ENCODE assay signal across 23 cellular contexts in genomic region chr6:49666480-49666879, GRCh38. TPM values are rescaled to one million over a fixed set of nuclear protein-coding genes. Genes with fewer than 3 reads are reported as not detected.
DNase-seq lines count a peak whose midpoint lies in the region; FAIRE-seq and TF ChIP-seq lines count a peak whose summit lies in the region.
"Had no signal": no experiment of that assay in that cellular context is flagged by ENCODE, and none has a peak within 500 bp of the region (broad histone marks: within the 10 kb centered on the region; RNA-seq: fewer than 3 reads in every experiment).

No MANE protein-coding gene starts in this region.

- H3K23ac ChIP-seq in H1 (ENCODE audit: insufficient read length) (no peak overlapping the region), mesenchymal stem cell (ENCODE audit: low read length in 2 of 2) (no peak overlapping the region)

- no peaks in the 10 kb centered on the region for H3K27me3 Mint-ChIP-seq in neural progenitor cell (ENCODE audit: insufficient read depth, low read depth)
- H3K27me3 Mint-ChIP-seq: CD4-positive, alpha-beta memory T cell had no signal

- H2BK20ac ChIP-seq in H1 (ENCODE audit: low read length): no peak overlapping the region

- no peaks in the 10 kb centered on the region for H3K79me2 ChIP-seq in H1 (ENCODE audit: control insufficient read depth in 1 of 2, insufficient read depth in 2 of 2, low read length in 2 of 2)
- no peaks in the 10 kb centered on the region for H3K79me2 ChIP-seq in neural progenitor cell (ENCODE audit: low read depth)

- H3K18ac ChIP-seq in H1 (ENCODE audit: extremely low read depth, low read length): no peak overlapping the region
- no peak overlapping the region for H3K18ac ChIP-seq in mesenchymal stem cell (ENCODE audit: low read depth in 1 of 2, low read length in 2 of 2)

- H3K4me3 ChIP-seq in H1 (ENCODE audit: extremely low read depth in 1 of 4, insufficient read depth in 2 of 4, low read depth in 3 of 4, low read length in 4 of 4): no peak overlapping the region
- no peak overlapping the region for H3K4me3 ChIP-seq in neural progenitor cell
- H3K4me3 ChIP-seq in mesenchymal stem cell (ENCODE audit: insufficient read depth in 1 of 2, low read depth in 1 of 2, low read length in 2 of 2): no peak overlapping the region
- H3K4me3 ChIP-seq: GM23248, HAP-1 had no signal

- H2BK12ac ChIP-seq in H1 (ENCODE audit: low read depth, low read length) (0 out of 2 replicates have a peak overlapping the region, but pooled peaks have one; percentile 39), mesenchymal stem cell (ENCODE audit: low read length in 2 of 2) (no peak overlapping the region)

- H3F3A ChIP-seq in neural progenitor cell (ENCODE audit: low read depth): no peaks in the 10 kb centered on the region

- H3K4me1 ChIP-seq in H1 (replicated peaks in 1 of 4; ENCODE audit: control insufficient read depth in 3 of 4, insufficient read depth in 4 of 4, low read length in 3 of 4) (peaks cover 0 to 9% (median 3%) of the 10 kb centered on the region in 4 experiments; a peak in 2 of 7 replicates), neural progenitor cell (no peaks in the 10 kb centered on the region), mesenchymal stem cell (ENCODE audit: control insufficient read depth, insufficient read depth, low read depth, low read length) (no peaks in the 10 kb centered on the region)
- H3K4me1 ChIP-seq: HAP-1 had no signal

- H3K27me3 ChIP-seq in H1 (replicated peaks in 1 of 4; ENCODE audit: control insufficient read depth in 3 of 4, extremely low read depth in 1 of 4, insufficient read depth in 3 of 4, low read length in 3 of 4) (no peaks in the 10 kb centered on the region), neural progenitor cell (no peaks in the 10 kb centered on the region), mesenchymal stem cell (ENCODE audit: control insufficient read depth in 1 of 2, insufficient read depth in 1 of 2, low read length in 2 of 2) (no peaks in the 10 kb centered on the region)

- no peak overlapping the region for H3K9ac ChIP-seq in H1 (replicated peaks in 1 of 4; ENCODE audit: extremely low read depth in 1 of 4, low read depth in 3 of 4, low read length in 3 of 4)
- H3K9ac ChIP-seq in neural progenitor cell: no peak overlapping the region
- H3K9ac ChIP-seq in mesenchymal stem cell (ENCODE audit: low read length): no peak overlapping the region
- H3K9ac ChIP-seq: GM23248 had no signal

- H3K4ac ChIP-seq in H1 (replicated peaks; ENCODE audit: insufficient read length, low read depth, low read length): no peak overlapping the region
- no peak overlapping the region for H3K4ac ChIP-seq in mesenchymal stem cell (ENCODE audit: low read depth in 1 of 2, low read length in 2 of 2)

- no peak for TF ChIP-seq POLR2A in H1 (IDR thresholded peaks at IDR 0.05; ENCODE audit: control extremely low read depth in 1 of 2, low read depth in 2 of 2, low read length in 2 of 2)

- H2AFZ ChIP-seq in H1 (ENCODE audit: low read length) (no peak overlapping the region), neural progenitor cell (replicated peaks) (peak overlapping the region; percentile 56), mesenchymal stem cell (ENCODE audit: low read depth, low read length) (no peak overlapping the region)
- H2AFZ ChIP-seq: GM23248 had no signal

- H3K4me3 Mint-ChIP-seq in neural progenitor cell: no peak overlapping the region
- H3K4me3 Mint-ChIP-seq: CD4-positive, alpha-beta memory T cell; HFFc6 had no signal

- DNase-seq in H1 (ENCODE audit: low read depth in 1 of 2, low spot score in 2 of 2) (no peak), neural progenitor cell (ENCODE audit: low spot score) (no peak), ureter (ENCODE audit: low spot score) (no peak), cerebellum (ENCODE audit: low spot score) (no peak), mesenchymal stem cell (no peak)
- DNase-seq: C1 segment of cervical spinal cord; Calu3; CD4-positive, alpha-beta memory T cell; COR-L47; DMS53; DMS79 treated with DMSO at 0.1 percent for 48 hours; GF-D8; GM23248; HFFc6 had no signal

- H3K79me1 ChIP-seq in H1 (ENCODE audit: low read depth, low read length): no peaks in the 10 kb centered on the region
- H3K79me1 ChIP-seq in mesenchymal stem cell (replicated peaks; ENCODE audit: low read length, poor library complexity, severe bottlenecking): no peaks in the 10 kb centered on the region

- H3K14ac ChIP-seq in H1 (ENCODE audit: insufficient read length): no peak overlapping the region
- no peak overlapping the region for H3K14ac ChIP-seq in mesenchymal stem cell (ENCODE audit: low read length in 2 of 2)

- H4K91ac ChIP-seq in H1 (replicated peaks; ENCODE audit: insufficient read length, low read length): no peak overlapping the region
- no peak overlapping the region for H4K91ac ChIP-seq in mesenchymal stem cell (ENCODE audit: low read length)

- CTCF ChIA-PET in H1 (lab: Charles Lee; ENCODE audit: partially characterized antibody): no interaction called here

- TF ChIP-seq EP300 in H1 (IDR thresholded peaks at IDR 0.05; ENCODE audit: borderline replicate concordance in 1 of 2, low read depth in 2 of 2, low read length in 2 of 2): no peak

- no peak overlapping the region for H2BK120ac ChIP-seq in H1 (replicated peaks; ENCODE audit: low read depth, low read length)
- H2BK120ac ChIP-seq in mesenchymal stem cell (ENCODE audit: low read depth, low read length): no peak overlapping the region

- no peaks in the 10 kb centered on the region for H3K36me3 Mint-ChIP-seq in neural progenitor cell
- H3K36me3 Mint-ChIP-seq: CD4-positive, alpha-beta memory T cell had no signal

- H3K4me2 ChIP-seq in H1 (ENCODE audit: insufficient read depth in 1 of 2, low read depth in 2 of 2, low read length in 2 of 2) (no peak overlapping the region), neural progenitor cell (no peak overlapping the region), mesenchymal stem cell (ENCODE audit: low read length, poor library complexity, severe bottlenecking) (no peak overlapping the region)

- no peaks in the 10 kb centered on the region for H4K20me1 ChIP-seq in H1 (replicated peaks in 1 of 2; ENCODE audit: control insufficient read depth in 1 of 2, insufficient read depth in 2 of 2, low read length in 2 of 2)
- no peaks in the 10 kb centered on the region for H4K20me1 ChIP-seq in neural progenitor cell (ENCODE audit: low read depth)

- H2BK5ac ChIP-seq in H1 (ENCODE audit: low read depth, low read length) (no peak overlapping the region), mesenchymal stem cell (ENCODE audit: low read depth, low read length, poor library complexity, severe bottlenecking) (no peak overlapping the region)

- H3K27ac ChIP-seq in VCaP: peak overlapping the region; percentile 89
- H3K27ac ChIP-seq in H1 (ENCODE audit: low read depth, low read length): no peak overlapping the region
- no peak overlapping the region for H3K27ac ChIP-seq in neural progenitor cell
- H3K27ac ChIP-seq in mesenchymal stem cell (ENCODE audit: low read length, poor library complexity, severe bottlenecking): no peak overlapping the region
- H3K27ac ChIP-seq: GM23248 had no signal

- no peaks in the 10 kb centered on the region for H3K9me3 ChIP-seq in H1 (ENCODE audit: insufficient read depth in 2 of 2, low read depth in 1 of 2, low read length in 1 of 2)
- H3K9me3 ChIP-seq in neural progenitor cell (ENCODE audit: low read depth): no peaks in the 10 kb centered on the region
- H3K9me3 ChIP-seq in mesenchymal stem cell (ENCODE audit: control insufficient read depth, low read length): no peaks in the 10 kb centered on the region
- H3K9me3 ChIP-seq: HAP-1 had no signal

- TF ChIP-seq CTCF in VCaP (conservative IDR thresholded peaks at IDR 0.05) (no peak), H1 (IDR thresholded peaks at IDR 0.05; ENCODE audit: control extremely low read depth in 1 of 3, insufficient read depth in 1 of 3, low read depth in 1 of 3, low read length in 3 of 3) (no peak), neural progenitor cell (IDR thresholded peaks at IDR 0.05) (no peak)

- peaks cover 3% of the 10 kb centered on the region; the same call in 1 of the 2 replicates for H3K23me2 ChIP-seq in H1 (ENCODE audit: low read depth, low read length)

- H4K8ac ChIP-seq in H1 (ENCODE audit: extremely low read depth, insufficient read depth, low read length): no peak overlapping the region
- no peak overlapping the region for H4K8ac ChIP-seq in mesenchymal stem cell (ENCODE audit: low read length)

- no peak overlapping the region for H3K56ac ChIP-seq in H1 (replicated peaks; ENCODE audit: insufficient read length, low read depth, low read length)

- TF ChIP-seq RAD21 in H1 (IDR thresholded peaks at IDR 0.05 in 1 of 2, conservative IDR thresholded peaks at IDR 0.05 in 1 of 2; ENCODE audit: low read depth in 2 of 2, low read length in 2 of 2): no peak

- WGBS in H1 (ENCODE audit: extremely low coverage in 1 of 2, insufficient coverage in 1 of 2, insufficient read length in 1 of 2, insufficient replicate concordance in 2 of 2, low coverage in 1 of 2, low lambda C conversion rate in 2 of 2, missing lambda C conversion rate in 1 of 2), 2 experiments: 85% methylated on average over 1 of the region's 1 CpG; no CpG with 5 or more reads in 1 of the 2 experiments
- WGBS in mesenchymal stem cell: no CpG with 5 or more reads among the region's 1 CpG

- FAIRE-seq in H1 (lab: Jason Lieb, UNC): no peak
- FAIRE-seq: GM12891, H54 had no signal

- POLR2A ChIA-PET in H1 (lab: Charles Lee; ENCODE audit: partially characterized antibody): no interaction called here

- H3K27ac Mint-ChIP-seq in neural progenitor cell: no peak overlapping the region
- H3K27ac Mint-ChIP-seq: CD4-positive, alpha-beta memory T cell; HFFc6 had no signal

- H2BK15ac ChIP-seq in H1 (ENCODE audit: low read length) (no peak overlapping the region), mesenchymal stem cell (ENCODE audit: low read depth, poor library complexity, severe bottlenecking) (no peak overlapping the region)

- peak overlapping the region; percentile 23 for H4K5ac ChIP-seq in H1 (ENCODE audit: insufficient read length, low read depth, low read length)

- H3K9me3 Mint-ChIP-seq in neural progenitor cell: peaks cover under 1% of the 10 kb centered on the region

- no peaks in the 10 kb centered on the region for H3K36me3 ChIP-seq in H1 (ENCODE audit: control insufficient read depth in 2 of 4, insufficient read depth in 4 of 4, low read length in 3 of 4)
- no peaks in the 10 kb centered on the region for H3K36me3 ChIP-seq in neural progenitor cell
- no peaks in the 10 kb centered on the region for H3K36me3 ChIP-seq in mesenchymal stem cell (ENCODE audit: control insufficient read depth in 1 of 2, insufficient read depth in 2 of 2, low read depth in 1 of 2, low read length in 2 of 2)
- H3K36me3 ChIP-seq: HAP-1 had no signal

- no peak overlapping the region for H2AK5ac ChIP-seq in H1 (ENCODE audit: low read depth, low read length)
- H2AK5ac ChIP-seq in mesenchymal stem cell (ENCODE audit: low read length, severe bottlenecking): no peak overlapping the region

- no peaks in the 10 kb centered on the region for H3K4me1 Mint-ChIP-seq in neural progenitor cell
- H3K4me1 Mint-ChIP-seq: CD4-positive, alpha-beta memory T cell had no signal

RNA-seq across cellular contexts. Expression of gene RHAG, which starts 29.8 kb away (rescaled TPM):
- not detected in 2 replicates for total RNA-seq in H1 (2021; fragmentation: NEBNext Ultra II Directional; extraction: Animal tissue kit (Norgen Biotek cat#: 25700))
- not detected in 2 replicates for polyA plus RNA-seq in H1 (2011; rRNA removed)
- not detected for polyA plus RNA-seq in H1 (2011; cell fraction: cytosol; rRNA removed)
- polyA plus RNA-seq in H1 (2011; cell fraction: nucleus; rRNA removed): not detected
- polyA plus RNA-seq in H1 (2012, experiment 1 of 2): not detected in 4 replicates
- polyA plus RNA-seq in H1 (2012, experiment 2 of 2): not detected
- not detected for polyA plus RNA-seq in H1 (2013, experiment 1 of 2)
- polyA plus RNA-seq in H1 (2013, experiment 2 of 2): not detected
- 0.17 and 0.25 TPM in 2 replicates for polyA minus RNA-seq in H1 (2011; rRNA and poly(A)+ RNA removed)
- not detected for polyA minus RNA-seq in H1 (2011; cell fraction: cytosol; rRNA and poly(A)+ RNA removed)
- not detected for polyA minus RNA-seq in H1 (2011; cell fraction: nucleus; rRNA and poly(A)+ RNA removed)
- total RNA-seq in neural progenitor cell (ENCODE audit: low replicate concordance): not detected in 2 replicates
- not detected for total RNA-seq in ureter
- 0.64 TPM for total RNA-seq in cerebellum
- polyA plus RNA-seq in mesenchymal stem cell (2013, experiment 1 of 2): not detected
- polyA plus RNA-seq in mesenchymal stem cell (2013, experiment 2 of 2): not detected
- total RNA-seq: A172; A673; Calu3; CD4-positive, alpha-beta memory T cell; Daoy; G401; GM23248; HFFc6 had no signal
- polyA plus RNA-seq: BJ; CD4-positive, alpha-beta memory T cell; GM23248 had no signal

RNA-seq across cellular contexts. Expression of gene CRISP2, which starts 46.9 kb away (rescaled TPM):
- total RNA-seq in H1 (2021; fragmentation: NEBNext Ultra II Directional; extraction: Animal tissue kit (Norgen Biotek cat#: 25700)): not detected in 2 replicates
- 0.06 and 0.13 TPM in 2 replicates for polyA plus RNA-seq in H1 (2011; rRNA removed)
- 0.09 TPM for polyA plus RNA-seq in H1 (2011; cell fraction: cytosol; rRNA removed)
- not detected for polyA plus RNA-seq in H1 (2011; cell fraction: nucleus; rRNA removed)
- polyA plus RNA-seq in H1 (2012, experiment 1 of 2): 0.17 TPM in 1 of 4 replicates, not detected in the others
- 0.21 TPM for polyA plus RNA-seq in H1 (2012, experiment 2 of 2)
- not detected for polyA plus RNA-seq in H1 (2013, experiment 1 of 2)
- polyA plus RNA-seq in H1 (2013, experiment 2 of 2): not detected
- not detected in 2 replicates for polyA minus RNA-seq in H1 (2011; rRNA and poly(A)+ RNA removed)
- not detected for polyA minus RNA-seq in H1 (2011; cell fraction: cytosol; rRNA and poly(A)+ RNA removed)
- not detected for polyA minus RNA-seq in H1 (2011; cell fraction: nucleus; rRNA and poly(A)+ RNA removed)
- not detected in 2 replicates for total RNA-seq in neural progenitor cell (ENCODE audit: low replicate concordance)
- total RNA-seq in ureter: 0.60 TPM
- 0.54 TPM for total RNA-seq in cerebellum
- polyA plus RNA-seq in mesenchymal stem cell (2013, experiment 1 of 2): not detected
- not detected for polyA plus RNA-seq in mesenchymal stem cell (2013, experiment 2 of 2)
- total RNA-seq: A172; A673; Calu3; CD4-positive, alpha-beta memory T cell; G401; GM23248; HFFc6 had no signal
- polyA plus RNA-seq: BJ; CD4-positive, alpha-beta memory T cell; GM23248 had no signal
